28 cellular contexts compared by ENCODE assay signal in genomic region chr12:81081726-81082125, GRCh38. TPM values are rescaled to one million over a fixed set of nuclear protein-coding genes. Genes with fewer than 3 reads are reported as not detected.
"Had no signal": no experiment of that assay in that cellular context is flagged by ENCODE, and none has a peak within 500 bp of the region (broad histone marks: within the 10 kb centered on the region; RNA-seq: fewer than 3 reads in every experiment).

No MANE protein-coding gene starts in this region.

- H3K4me3 ChIP-seq: esophagus squamous epithelium, mucosa of descending colon, pancreas, skin epidermis, suprapubic skin, transverse colon, upper lobe of right lung, vagina had no signal

- H3K27me3 Mint-ChIP-seq: progenitor cell of endocrine pancreas had no signal

- H3K36me3 Mint-ChIP-seq: mesothelial cell of epicardium; stimulated activated naive B cell treated with anti-CD40 and anti-IgM and Interleukin-4, amounts not matched to agents 10 μg/mL and 1 μg/mL and 100 μg/mL, for 72 hours had no signal

- H3K4me1 Mint-ChIP-seq: naive B cell; stimulated activated naive B cell treated with anti-CD40 and anti-IgM and Interleukin-4, amounts not matched to agents 10 μg/mL and 1 μg/mL and 100 μg/mL, for 72 hours had no signal

- ATAC-seq: left lobe of liver; mucosa of descending colon; natural killer cell treated with Interleukin-12 subunit alpha and Interleukin-12 subunit beta and Interleukin-15 and Interleukin-18, amount 100 ng/mL, for 72 hours; pancreas; stimulated activated naive B cell treated with anti-CD40 and anti-IgM and Interleukin-4, amounts not matched to agents 10 μg/mL and 1 μg/mL and 100 μg/mL, for 72 hours; upper lobe of right lung had no signal

- DNase-seq: dermis blood vessel endothelial cell; effector memory CD4-positive, alpha-beta T cell; erythroblast; esophagus squamous epithelium; foreskin melanocyte; hypothalamus; kidney; mesenchymal stem cell; mucosa of descending colon; naive B cell; pancreas; stimulated activated CD4-positive, alpha-beta T cell treated with anti-CD3 and anti-CD28 coated beads, Interleukin-15, amount 100 ng/mL, for 24 hours; stimulated activated CD4-positive, alpha-beta T cell treated with anti-CD3 and anti-CD28 coated beads, Interleukin-2, amount 100 ng/mL, for 48 hours; stimulated activated naive B cell treated with anti-CD40 and anti-IgM and Interleukin-4, amounts not matched to agents 10 μg/mL and 1 μg/mL and 100 μg/mL, for 72 hours; transverse colon; upper lobe of right lung had no signal

- H3K27me3 ChIP-seq: pancreas, right atrium auricular region, upper lobe of right lung, vagina had no signal

- H3K9me3 ChIP-seq: esophagus squamous epithelium, mucosa of descending colon, neutrophil, pancreas, right atrium auricular region, suprapubic skin, transverse colon, upper lobe of right lung, vagina had no signal

- FAIRE-seq: endometrium, kidney, pancreas had no signal

- H3K4me3 Mint-ChIP-seq: mesothelial cell of epicardium; naive B cell; natural killer cell treated with Interleukin-12 subunit alpha and Interleukin-12 subunit beta and Interleukin-15 and Interleukin-18, amount 100 ng/mL, for 72 hours; neural crest cell; stimulated activated naive B cell treated with anti-CD40 and anti-IgM and Interleukin-4, amounts not matched to agents 10 μg/mL and 1 μg/mL and 100 μg/mL, for 72 hours; stimulated activated naive CD8-positive, alpha-beta T cell treated with anti-CD3 and anti-CD28 coated beads, Interleukin-15, Interleukin-2, amounts not matched to agents 100 ng/mL and 50 ng/mL, for 24 hours had no signal

- H3K9me3 Mint-ChIP-seq: neural crest cell had no signal

- H3K27ac Mint-ChIP-seq: mesothelial cell of epicardium; naive B cell; natural killer cell treated with Interleukin-12 subunit alpha and Interleukin-12 subunit beta and Interleukin-15 and Interleukin-18, amount 100 ng/mL, for 72 hours; progenitor cell of endocrine pancreas; stimulated activated naive B cell treated with anti-CD40 and anti-IgM and Interleukin-4, amounts not matched to agents 10 μg/mL and 1 μg/mL and 100 μg/mL, for 72 hours; stimulated activated naive CD8-positive, alpha-beta T cell treated with anti-CD3 and anti-CD28 coated beads, Interleukin-15, Interleukin-2, amounts not matched to agents 100 ng/mL and 50 ng/mL, for 24 hours had no signal

- H3K36me3 ChIP-seq: esophagus squamous epithelium, neutrophil, pancreas, right atrium auricular region, suprapubic skin, transverse colon, upper lobe of right lung, vagina had no signal

- H3K4me1 ChIP-seq: pancreas had no signal

- H3K27ac ChIP-seq: esophagus squamous epithelium, neutrophil, pancreas, skin epidermis, suprapubic skin, transverse colon, upper lobe of right lung had no signal

RNA-seq across cellular contexts. Expression of gene ACSS3, which starts 3.8 kb away (rescaled TPM):
- total RNA-seq: natural killer cell treated with Interleukin-12 subunit alpha and Interleukin-12 subunit beta and Interleukin-15 and Interleukin-18, amount 100 ng/mL, for 72 hours had no signal
